25 cellular contexts compared by ENCODE assay signal in the genomic region with DNA sequence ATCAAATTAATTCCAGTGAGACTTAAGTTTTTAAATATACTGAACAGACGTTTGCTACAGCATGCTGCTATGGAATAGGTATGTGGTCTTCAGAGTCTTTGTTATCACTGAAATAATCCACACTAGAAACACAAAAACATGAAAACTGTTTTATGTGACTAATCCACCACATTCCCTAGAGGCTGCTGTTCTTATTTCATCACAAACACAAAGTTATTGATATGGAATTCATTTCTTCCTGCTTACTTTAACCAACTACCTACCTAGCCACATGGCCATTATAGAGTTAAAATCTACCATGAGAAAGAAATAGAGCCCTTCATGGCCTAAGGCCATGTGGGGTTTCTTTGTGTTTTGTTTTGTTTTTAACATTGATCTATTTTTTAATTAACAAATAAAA.
DNase-seq lines count a peak whose midpoint lies in the region; ATAC-seq, FAIRE-seq and TF ChIP-seq lines count a peak whose summit lies in the region.
"Had no signal": no experiment of that assay in that cellular context is flagged by ENCODE, and none has a peak within 500 bp of the region (broad histone marks: within the 10 kb centered on the region; RNA-seq: fewer than 3 reads in every experiment).

No MANE protein-coding gene starts in this region.

- no peak for ATAC-seq in HepG2
- no peak for ATAC-seq in right lobe of liver
- no peak for ATAC-seq in HG03442 (IDR thresholded peaks at IDR 0.05; ENCODE audit: unreplicated experiment)
- ATAC-seq: stimulated activated memory B cell treated with anti-CD40 and anti-IgM and Interleukin-4, amounts not matched to agents 10 μg/mL and 1 μg/mL and 100 μg/mL, for 72 hours had no signal

- peaks cover 8% of the 10 kb centered on the region for H3K9me3 Mint-ChIP-seq in type B pancreatic cell

- CTCF ChIA-PET in HepG2 (lab: Yijun Ruan, JAX; ENCODE audit: low intra/inter-chr PET ratio, low total read pairs): no interaction called here

- H3K9me3 ChIP-seq in HepG2 (ENCODE audit: low read length) (0 out of 2 replicates have a peak, but pooled peaks cover 5% of the 10 kb centered on the region), right lobe of liver (no peaks in the 10 kb centered on the region)
- H3K9me3 ChIP-seq: SK-N-SH, suprapubic skin had no signal

- H3K36me3 ChIP-seq in HepG2 (replicated peaks in 1 of 2; ENCODE audit: control insufficient read depth in 1 of 2, insufficient read depth in 2 of 2, low read length in 2 of 2) (no peaks in the 10 kb centered on the region), right lobe of liver (no peaks in the 10 kb centered on the region)
- H3K36me3 ChIP-seq: suprapubic skin had no signal

- no peak for TF ChIP-seq CTCF in HepG2 (CRISPR knock-in tag; IDR thresholded peaks at IDR 0.05)
- TF ChIP-seq CTCF in right lobe of liver (IDR thresholded peaks at IDR 0.05): no peak
- no peak for TF ChIP-seq CTCF in cardiac fibroblast (IDR thresholded peaks at IDR 0.05; ENCODE audit: low read depth, low read length)
- no peak for TF ChIP-seq CTCF in foreskin fibroblast (IDR thresholded peaks at IDR 0.05; ENCODE audit: low read depth, low read length)
- no peak for TF ChIP-seq CTCF in type B pancreatic cell (conservative IDR thresholded peaks at IDR 0.05)
- TF ChIP-seq CTCF in GM13977 (IDR thresholded peaks at IDR 0.05; ENCODE audit: extremely low read depth, insufficient read depth, missing control alignments): no peak

- no peak overlapping the region for H3K4me2 ChIP-seq in HepG2 (ENCODE audit: low read depth, low read length)
- H3K4me2 ChIP-seq: SK-N-SH had no signal

- DNase-seq in HepG2 (ENCODE audit: low spot score) (no peak), right lobe of liver (no peak), cardiac fibroblast (ENCODE audit: low read depth in 2 of 2) (peak; percentile 5 to 85), foreskin fibroblast (peak; percentile 32 to 60), stromal cell of bone marrow (ENCODE audit: low read depth) (peak; percentile 40), type B pancreatic cell (ENCODE audit: extremely low spot score, unreplicated experiment) (no peak), GM13977 (ENCODE audit: low spot score) (no peak)
- DNase-seq: activated CD4-positive, alpha-beta T cell treated with anti-CD3 and anti-CD28 coated beads, Interleukin-2, amount 10 ng/mL, durations not matched to agents 24 days and 14 days; activated naive CD4-positive, alpha-beta T cell treated with anti-CD3 and anti-CD28 coated beads, Interleukin-2, amount 10 ng/mL, durations not matched to agents 7 days and 5 days; activated T-cell treated with anti-CD3 and anti-CD28 coated beads, Interleukin-2, amount 50 U/mL, for 72 hours; erythroblast; NCI-H1105 treated with DMSO at 0.1 percent for 48 hours; NCI-H2081; NCI-H774; nucleus accumbens; RPMI8226; SK-N-SH; stimulated activated CD4-positive, alpha-beta T cell treated with anti-CD3 and anti-CD28 coated beads, Interleukin-4, amount 100 ng/mL, for 1 hour; T-helper 2 cell had no signal

- no TSS peak for BruUV-seq in HepG2 (replicated peaks; lab: Mats Ljungman, UMichigan)

- no peaks in the 10 kb centered on the region for H3K79me2 ChIP-seq in HepG2 (ENCODE audit: insufficient read depth, low read length)

- H3K27ac ChIP-seq in HepG2 (ENCODE audit: extremely low read length, insufficient read depth, low read length): no peak overlapping the region
- H3K27ac ChIP-seq in right lobe of liver: no peak overlapping the region
- H3K27ac ChIP-seq: suprapubic skin had no signal

- peaks cover 21% of the 10 kb centered on the region for H3K4me1 ChIP-seq in HepG2 (ENCODE audit: insufficient read depth, low read length)
- H3K4me1 ChIP-seq in right lobe of liver: no peaks in the 10 kb centered on the region
- H3K4me1 ChIP-seq: suprapubic skin had no signal

- H3K4me3 ChIP-seq in HepG2 (replicated peaks in 1 of 3; ENCODE audit: insufficient read depth in 1 of 3, low read depth in 2 of 3, low read length in 3 of 3) (no peak overlapping the region), right lobe of liver (no peak overlapping the region), cardiac fibroblast (replicated peaks in 1 of 2; ENCODE audit: low read depth in 2 of 2, low read length in 2 of 2) (no peak overlapping the region), foreskin fibroblast (ENCODE audit: low read depth in 1 of 2, low read length in 2 of 2) (no peak overlapping the region)
- H3K4me3 ChIP-seq: suprapubic skin had no signal

- no peaks in the 10 kb centered on the region for H4K20me1 ChIP-seq in HepG2 (ENCODE audit: insufficient read depth, low read length)

- H3K27me3 Mint-ChIP-seq in type B pancreatic cell: no peaks in the 10 kb centered on the region
- H3K27me3 Mint-ChIP-seq: activated CD4-positive, alpha-beta T cell treated with anti-CD3 and anti-CD28 coated beads, Interleukin-2, amount 10 ng/mL, durations not matched to agents 24 days and 14 days; activated naive CD4-positive, alpha-beta T cell treated with anti-CD3 and anti-CD28 coated beads, Interleukin-2, amount 10 ng/mL, durations not matched to agents 7 days and 5 days; B cell; stimulated activated memory B cell treated with anti-CD40 and anti-IgM and Interleukin-4, amounts not matched to agents 10 μg/mL and 1 μg/mL and 100 μg/mL, for 72 hours had no signal

- no peak overlapping the region for H2AFZ ChIP-seq in HepG2 (ENCODE audit: low read length)

- no peak overlapping the region for H3K27ac Mint-ChIP-seq in type B pancreatic cell
- H3K27ac Mint-ChIP-seq: activated naive CD4-positive, alpha-beta T cell treated with anti-CD3 and anti-CD28 coated beads, Interleukin-2, amount 10 ng/mL, durations not matched to agents 7 days and 5 days; activated T-cell treated with anti-CD3 and anti-CD28 coated beads, Interleukin-2, amount 50 U/mL, for 72 hours; B cell; stimulated activated memory B cell treated with anti-CD40 and anti-IgM and Interleukin-4, amounts not matched to agents 10 μg/mL and 1 μg/mL and 100 μg/mL, for 72 hours had no signal

- intact Hi-C loops in HepG2 (cut with micrococcal nuclease; ENCODE audit: unreplicated experiment): no loop called here
- intact Hi-C loops in right lobe of liver (cut with DNase I): no loop called here

- POLR2A ChIA-PET in HepG2 (lab: Yijun Ruan, JAX): no interaction called here

- H3K36me3 Mint-ChIP-seq in type B pancreatic cell: no peaks in the 10 kb centered on the region

- no peak for FAIRE-seq in HepG2 (lab: Jason Lieb, UNC)
- FAIRE-seq: G401.6, H1 had no signal

- TF ChIP-seq POLR2A in HepG2 (IDR thresholded peaks at IDR 0.05; ENCODE audit: insufficient read depth in 1 of 2, low read depth in 2 of 2, low read length in 2 of 2) (no peak), right lobe of liver (IDR thresholded peaks at IDR 0.05) (no peak)

- WGBS in HepG2 (ENCODE audit: low lambda C conversion rate): 0% methylated on average over 1 of the region's 1 CpG
- 22% methylated on average over 1 of the region's 1 CpG for WGBS in right lobe of liver (ENCODE audit: insufficient coverage, low coverage, low lambda C conversion rate, missing lambda C conversion rate)

- in situ Hi-C loops in HepG2 (cut with HindIII; ENCODE audit: extremely low pct_ligation_motif_present, low pct_unique_long_range_greater_than_20kb) (no loop called here), GM13977 (cut with MboI; ENCODE audit: low pct_unique_long_range_greater_than_20kb, low sequenced_read_pairs, unreplicated experiment) (no loop called here)

- no peak for TF ChIP-seq EP300 in HepG2 (IDR thresholded peaks at IDR 0.05; ENCODE audit: low read depth in 2 of 2, low read length in 2 of 2)
- TF ChIP-seq EP300 in HepG2 (CRISPR knock-in tag; IDR thresholded peaks at IDR 0.05; ENCODE audit: borderline replicate concordance): no peak

- H3K4me3 Mint-ChIP-seq in type B pancreatic cell: no peak overlapping the region
- H3K4me3 Mint-ChIP-seq: activated CD4-positive, alpha-beta T cell treated with anti-CD3 and anti-CD28 coated beads, Interleukin-2, amount 10 ng/mL, durations not matched to agents 24 days and 14 days; activated naive CD4-positive, alpha-beta T cell treated with anti-CD3 and anti-CD28 coated beads, Interleukin-2, amount 10 ng/mL, durations not matched to agents 7 days and 5 days; activated T-cell treated with anti-CD3 and anti-CD28 coated beads, Interleukin-2, amount 50 U/mL, for 72 hours; B cell; stimulated activated memory B cell treated with anti-CD40 and anti-IgM and Interleukin-4, amounts not matched to agents 10 μg/mL and 1 μg/mL and 100 μg/mL, for 72 hours had no signal

- no peak for TF ChIP-seq RAD21 in HepG2 (CRISPR knock-in tag; IDR thresholded peaks at IDR 0.05)

- H3K27me3 ChIP-seq in HepG2 (ENCODE audit: control insufficient read depth in 1 of 2, insufficient read depth in 2 of 2, low read length in 2 of 2): no peaks in the 10 kb centered on the region
- H3K27me3 ChIP-seq in right lobe of liver: no peaks in the 10 kb centered on the region
- H3K27me3 ChIP-seq: suprapubic skin had no signal

- no peak overlapping the region for H3K9ac ChIP-seq in HepG2 (ENCODE audit: insufficient read depth, low read depth, low read length)
- H3K9ac ChIP-seq: SK-N-SH had no signal

- no peaks in the 10 kb centered on the region for H3K4me1 Mint-ChIP-seq in type B pancreatic cell (ENCODE audit: unreplicated experiment)
- H3K4me1 Mint-ChIP-seq: B cell had no signal

TF ChIP-seq in HepG2, 621 proteins besides CTCF, POLR2A, EP300 and RAD21:
- TF ChIP-seq ZNF652 (CRISPR knock-in tag; IDR thresholded peaks at IDR 0.05; ENCODE audit: borderline replicate concordance, low read depth) (peak; percentile 68), ZNF703 (CRISPR knock-in tag; IDR thresholded peaks at IDR 0.05; ENCODE audit: borderline replicate concordance) (no peak)

Comparison
In these comparisons a context has a peak if more than half of its experiments do, and no peak if none do; other contexts are left out.
1. DNase-seq: peak in cardiac fibroblast (2 of 2), foreskin fibroblast (2 of 2) and stromal cell of bone marrow (single experiment); none in HepG2 (single experiment), right lobe of liver (0 of 3), type B pancreatic cell (single experiment) and GM13977 (single experiment).